8 cellular contexts compared by ENCODE assay signal in the genomic region with DNA sequence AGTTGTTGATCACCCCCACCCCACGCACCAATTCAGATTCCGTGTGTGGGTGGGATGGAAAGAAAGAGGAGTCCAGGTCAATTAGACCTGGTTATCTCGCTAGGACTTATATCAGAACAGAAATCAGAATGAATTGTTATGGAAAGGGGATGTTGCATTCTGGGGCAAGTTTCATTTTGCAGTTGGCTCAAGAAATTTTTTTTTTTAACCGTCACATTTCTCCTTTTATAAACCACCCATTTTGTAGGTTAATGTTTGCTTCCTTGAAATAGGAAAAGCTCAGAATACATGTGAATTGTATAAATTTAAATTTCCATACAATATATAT. TPM values are rescaled to one million over a fixed set of nuclear protein-coding genes. Genes with fewer than 3 reads are reported as not detected.
A peak's percentile ranks its signal among the peaks of the same experiment; 100 is the strongest.
DNase-seq lines count a peak whose midpoint lies in the region; ATAC-seq and TF ChIP-seq lines count a peak whose summit lies in the region.

No MANE protein-coding gene starts in this region.

- DNase-seq in SK-N-SH (no peak), erythroblast (lab: John Stamatoyannopoulos, UW) (no peak)
- peak; percentile 16 to 17 for DNase-seq in activated CD4-positive, alpha-beta T cell treated with anti-CD3 and anti-CD28 coated beads, Interleukin-2, amount 50 U/mL, for 4 hours

- H3K79me2 ChIP-seq in SK-N-SH (ENCODE audit: insufficient read depth) = peaks cover 46% of the 10 kb centered on the region

- H3K27me3 Mint-ChIP-seq in stimulated activated naive CD8-positive, alpha-beta T cell treated with anti-CD3 and anti-CD28 coated beads, Interleukin-15, Interleukin-2, amounts not matched to agents 100 ng/mL and 50 ng/mL, for 24 hours = peaks cover 16% of the 10 kb centered on the region

- H3K9me2 ChIP-seq in SK-N-SH = 0 out of 2 replicates have a peak, but pooled peaks cover 3% of the 10 kb centered on the region

- no peak for TF ChIP-seq CTCF in SK-N-SH (IDR thresholded peaks at IDR 0.05)

- H2AFZ ChIP-seq in SK-N-SH (ENCODE audit: low read depth) = no peak overlapping the region

- H3K4me3 ChIP-seq in SK-N-SH (ENCODE audit: low read depth in 2 of 2, low read length in 1 of 2) = peak overlapping the region; percentile 61 to 89; a peak in 3 of 4 replicates
- peak overlapping the region; percentile 60 for H3K4me3 ChIP-seq in iPS-15b (ENCODE audit: low read depth, low read length)

- CTCF ChIA-PET in SK-N-SH (lab: Yijun Ruan, JAX) = interaction anchor here (1.4 kb wide), 1 partner anchor 949 kb away, joined by 4 read pairs; no protein-coding TSS in a partner anchor

- 35% methylated on average over 4 of the region's 4 CpGs for WGBS in SK-N-SH (ENCODE audit: low lambda C conversion rate)

- TF ChIP-seq POLR2A in erythroblast (IDR thresholded peaks at IDR 0.05; ENCODE audit: low read length) = no peak

- TF ChIP-seq RAD21 in SK-N-SH (IDR thresholded peaks at IDR 0.05; ENCODE audit: low read length) = no peak

- peak overlapping the region; percentile 95 for H3K4me3 Mint-ChIP-seq in stimulated activated naive CD8-positive, alpha-beta T cell treated with anti-CD3 and anti-CD28 coated beads, Interleukin-15, Interleukin-2, amounts not matched to agents 100 ng/mL and 50 ng/mL, for 24 hours

- ATAC-seq in SK-N-SH treated with all-trans-retinoic acid at 6 μM for 48 hours = no peak
- ATAC-seq in HG03342 (IDR thresholded peaks at IDR 0.05; ENCODE audit: unreplicated experiment) = no peak
- no peak for ATAC-seq in GM18517 (IDR thresholded peaks at IDR 0.05; ENCODE audit: unreplicated experiment)

- H3K9ac ChIP-seq in SK-N-SH (peak overlapping the region; percentile 78; the same call in 1 of the 2 replicates), iPS-15b (ENCODE audit: low read depth, low read length) (no peak overlapping the region)

- no peaks in the 10 kb centered on the region for H4K20me1 ChIP-seq in SK-N-SH (ENCODE audit: insufficient read depth)

- POLR2A ChIA-PET in SK-N-SH (lab: Yijun Ruan, JAX) = no interaction called here

- H3K36me3 ChIP-seq in SK-N-SH (replicated peaks in 1 of 2; ENCODE audit: control insufficient read depth in 1 of 2, insufficient read depth in 2 of 2, low read length in 1 of 2) = no peaks in the 10 kb centered on the region
- no peaks in the 10 kb centered on the region for H3K36me3 ChIP-seq in iPS-15b (ENCODE audit: control insufficient read depth, insufficient read depth, low read length)

- peak overlapping the region; percentile 93 for H3K4me2 ChIP-seq in SK-N-SH

- peaks cover 19% of the 10 kb centered on the region for H3K36me3 Mint-ChIP-seq in stimulated activated naive CD8-positive, alpha-beta T cell treated with anti-CD3 and anti-CD28 coated beads, Interleukin-15, Interleukin-2, amounts not matched to agents 100 ng/mL and 50 ng/mL, for 24 hours (ENCODE audit: low read depth)

- H3K9me3 ChIP-seq in SK-N-SH (no peaks in the 10 kb centered on the region), iPS-15b (ENCODE audit: control insufficient read depth, insufficient read depth, low read length) (no peaks in the 10 kb centered on the region)

- peaks cover 72% of the 10 kb centered on the region for H3K4me1 Mint-ChIP-seq in stimulated activated naive CD8-positive, alpha-beta T cell treated with anti-CD3 and anti-CD28 coated beads, Interleukin-15, Interleukin-2, amounts not matched to agents 100 ng/mL and 50 ng/mL, for 24 hours (ENCODE audit: low read depth)

- no peak overlapping the region; a peak in 1 of 4 replicates for H3K27ac ChIP-seq in SK-N-SH (ENCODE audit: low read depth in 2 of 2, low read length in 1 of 2)

- TF ChIP-seq EP300 in SK-N-SH (IDR thresholded peaks at IDR 0.05; ENCODE audit: borderline replicate concordance in 1 of 2, low read depth in 1 of 2, low read length in 1 of 2) = no peak

- peaks cover 11% of the 10 kb centered on the region for H3F3A ChIP-seq in SK-N-SH (replicated peaks; ENCODE audit: insufficient read depth)

- peak overlapping the region; percentile 92 for H3K27ac Mint-ChIP-seq in stimulated activated naive CD8-positive, alpha-beta T cell treated with anti-CD3 and anti-CD28 coated beads, Interleukin-15, Interleukin-2, amounts not matched to agents 100 ng/mL and 50 ng/mL, for 24 hours

- H3K9me3 Mint-ChIP-seq in stimulated activated naive CD8-positive, alpha-beta T cell treated with anti-CD3 and anti-CD28 coated beads, Interleukin-15, Interleukin-2, amounts not matched to agents 100 ng/mL and 50 ng/mL, for 24 hours = no peaks in the 10 kb centered on the region

- H3K27me3 ChIP-seq in SK-N-SH (ENCODE audit: insufficient read depth) = no peaks in the 10 kb centered on the region
- peaks cover 61% of the 10 kb centered on the region for H3K27me3 ChIP-seq in iPS-15b (ENCODE audit: control insufficient read depth, insufficient read depth, low read length)

- peaks cover 7 to 25% of the 10 kb centered on the region in 2 experiments; a peak in 2 of 4 replicates for H3K4me1 ChIP-seq in SK-N-SH (ENCODE audit: control insufficient read depth in 1 of 2, insufficient read depth in 2 of 2, low read depth in 1 of 2, low read length in 1 of 2)
- peaks cover 6% of the 10 kb centered on the region for H3K4me1 ChIP-seq in iPS-15b (ENCODE audit: control insufficient read depth, insufficient read depth, low read length)

TF ChIP-seq in SK-N-SH, 30 proteins besides CTCF, POLR2A, EP300 and RAD21:
- TF ChIP-seq SMC3 (IDR thresholded peaks at IDR 0.05; ENCODE audit: low read depth, low read length) (no peak), RXRA (IDR thresholded peaks at IDR 0.05; ENCODE audit: borderline replicate concordance, low read depth) (no peak), CHD2 (IDR thresholded peaks at IDR 0.05; ENCODE audit: low read length, partially characterized antibody) (no peak)

TF ChIP-seq in SK-N-SH treated with all-trans-retinoic acid at 6 μM for 48 hours, 23 proteins besides CTCF, POLR2A, EP300 and RAD21 (continues in another document):
- no peak for TF ChIP-seq BACH2 (CRISPR knock-in tag; IDR thresholded peaks at IDR 0.05; ENCODE audit: borderline replicate concordance)
- no peak for TF ChIP-seq SNAI2 (CRISPR knock-in tag; IDR thresholded peaks at IDR 0.05)
- no peak for TF ChIP-seq CSDC2 (CRISPR knock-in tag; IDR thresholded peaks at IDR 0.05)
- no peak for TF ChIP-seq ZNF565 (CRISPR knock-in tag; conservative IDR thresholded peaks at IDR 0.05; ENCODE audit: low read depth)
- TF ChIP-seq OSR1 (CRISPR knock-in tag; IDR thresholded peaks at IDR 0.05) = no peak
- no peak for TF ChIP-seq ZC3H10 (CRISPR knock-in tag; IDR thresholded peaks at IDR 0.05)
- TF ChIP-seq ZNF70 (CRISPR knock-in tag; IDR thresholded peaks at IDR 0.05) = no peak
- no peak for TF ChIP-seq ARNTL (CRISPR knock-in tag; IDR thresholded peaks at IDR 0.05; ENCODE audit: borderline replicate concordance, low read depth)
- no peak for TF ChIP-seq PPARA (CRISPR knock-in tag; IDR thresholded peaks at IDR 0.05; ENCODE audit: borderline replicate concordance)
- TF ChIP-seq ZNF8 (CRISPR knock-in tag; IDR thresholded peaks at IDR 0.05) = no peak
- TF ChIP-seq TOX (CRISPR knock-in tag; IDR thresholded peaks at IDR 0.05; ENCODE audit: borderline replicate concordance) = no peak
- TF ChIP-seq TSHZ2 (CRISPR knock-in tag; IDR thresholded peaks at IDR 0.05) = no peak
- no peak for TF ChIP-seq CREB5 (CRISPR knock-in tag; IDR thresholded peaks at IDR 0.05; ENCODE audit: low read depth)

RNA-seq across cellular contexts. Expression of gene SUPT3H, which starts 46.9 kb away (rescaled TPM):
- 10.9 and 16.6 TPM in 2 replicates for polyA plus RNA-seq in SK-N-SH (2012; rRNA removed)
- 10.2 and 11.3 TPM in 2 replicates for polyA plus RNA-seq in SK-N-SH (2012; cell fraction: cytosol; rRNA removed)
- 15.3 and 20.3 TPM in 2 replicates for polyA plus RNA-seq in SK-N-SH (2012; cell fraction: nucleus; rRNA removed)

Comparison
In these comparisons a context has a peak if more than half of its experiments do, and no peak if none do; other contexts are left out.
1. DNase-seq: peak in activated CD4-positive, alpha-beta T cell treated with anti-CD3 and anti-CD28 coated beads, Interleukin-2, amount 50 U/mL, for 4 hours (2 of 2); none in SK-N-SH (single experiment) and erythroblast (0 of 2).